Comparison of ENCODE assay signal across 18 cellular contexts in the genomic region with DNA sequence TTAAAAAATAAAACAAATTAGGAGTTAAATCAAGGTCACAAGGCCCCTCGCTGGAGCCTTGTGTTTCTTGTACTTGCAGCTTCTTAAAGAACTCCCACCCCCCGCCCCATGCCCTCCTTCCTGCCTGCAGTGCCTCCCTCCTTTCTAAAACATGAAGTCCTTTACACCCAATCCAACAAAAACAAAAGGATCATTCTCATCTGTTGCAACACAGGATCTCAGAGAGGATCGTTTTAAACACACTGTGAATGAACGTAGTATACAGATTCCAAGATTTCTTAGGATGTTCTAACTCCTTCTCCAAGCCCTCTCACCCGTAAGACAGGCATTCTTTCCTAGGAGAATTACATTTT. TPM values are rescaled to one million over a fixed set of nuclear protein-coding genes. Genes with fewer than 3 reads are reported as not detected.
DNase-seq lines count a peak whose midpoint lies in the region; ATAC-seq and TF ChIP-seq lines count a peak whose summit lies in the region.
"Had no signal": no experiment of that assay in that cellular context is flagged by ENCODE, and none has a peak within 500 bp of the region (broad histone marks: within the 10 kb centered on the region; RNA-seq: fewer than 3 reads in every experiment).

No MANE protein-coding gene starts in this region.

- peak overlapping the region; percentile 72 for H3K27ac ChIP-seq in left ventricle myocardium inferior (replicated peaks)
- H3K27ac ChIP-seq: colonic mucosa, neutrophil had no signal

- intact Hi-C loops in left ventricle myocardium inferior (cut with micrococcal nuclease) (no loop called here), Right ventricle myocardium superior (cut with DNase I) (loop anchor here (5.0 kb wide), 1 partner anchor 59 kb away; the partner anchor contains the start of gene ME2)
- intact Hi-C loops in activated CD4-positive, alpha-beta T cell treated with anti-CD3 and anti-CD28 coated beads for 36 hours (cut with DNase I, micrococcal nuclease), result no loop called here

- peaks cover 29% of the 10 kb centered on the region for H3K4me1 ChIP-seq in left ventricle myocardium inferior

- DNase-seq in left ventricle myocardium inferior (no peak), Right ventricle myocardium superior (no peak), epidermal melanocyte (ENCODE audit: insufficient read length, low spot score) (peak; percentile 41)
- no peak for DNase-seq in stimulated activated CD4-positive, alpha-beta T cell treated with anti-CD3 and anti-CD28 coated beads, Interleukin-4, amount 100 ng/mL, for 1 hour
- no peak for DNase-seq in activated CD4-positive, alpha-beta T cell treated with anti-CD3 and anti-CD28 coated beads for 36 hours
- DNase-seq: activated CD4-positive, alpha-beta T cell treated with anti-CD3 and anti-CD28 coated beads for 4 hours; colonic mucosa; COR-L47; mesendoderm; NCI-H2081 treated with DMSO at 0.1 percent for 48 hours; trophoblast cell had no signal

- peak overlapping the region; percentile 66 to 84 (median 71) for H3K27ac Mint-ChIP-seq in nephron
- no peak overlapping the region for H3K27ac Mint-ChIP-seq in activated CD4-positive, alpha-beta T cell treated with anti-CD3 and anti-CD28 coated beads for 36 hours
- H3K27ac Mint-ChIP-seq: activated naive CD8-positive, alpha-beta T cell had no signal

- H3K36me3 ChIP-seq in left ventricle myocardium inferior, result no peaks in the 10 kb centered on the region
- H3K36me3 ChIP-seq: colonic mucosa, neutrophil had no signal

- no peaks in the 10 kb centered on the region for H3K27me3 Mint-ChIP-seq in nephron (ENCODE audit: low read depth)
- peaks cover 21% of the 10 kb centered on the region for H3K27me3 Mint-ChIP-seq in activated CD4-positive, alpha-beta T cell treated with anti-CD3 and anti-CD28 coated beads for 36 hours

- no peaks in the 10 kb centered on the region for H3K9me3 ChIP-seq in left ventricle myocardium inferior (replicated peaks)
- H3K9me3 ChIP-seq: colonic mucosa, neutrophil had no signal

- no peaks in the 10 kb centered on the region for H3K27me3 ChIP-seq in left ventricle myocardium inferior (ENCODE audit: low read depth)
- H3K27me3 ChIP-seq: colonic mucosa, neutrophil had no signal

- TF ChIP-seq CTCF in left ventricle myocardium inferior (IDR thresholded peaks at IDR 0.05; ENCODE audit: borderline replicate concordance) (no peak), nephron (IDR thresholded peaks at IDR 0.05; ENCODE audit: unreplicated experiment in 3 of 3) (no peak)

- peaks cover 20% of the 10 kb centered on the region for H3K4me1 Mint-ChIP-seq in nephron
- no peaks in the 10 kb centered on the region for H3K4me1 Mint-ChIP-seq in activated CD4-positive, alpha-beta T cell treated with anti-CD3 and anti-CD28 coated beads for 36 hours

- no peaks in the 10 kb centered on the region for H3K36me3 Mint-ChIP-seq in nephron (ENCODE audit: low read depth)
- no peaks in the 10 kb centered on the region for H3K36me3 Mint-ChIP-seq in activated CD4-positive, alpha-beta T cell treated with anti-CD3 and anti-CD28 coated beads for 36 hours (ENCODE audit: low read depth)
- H3K36me3 Mint-ChIP-seq: activated naive CD8-positive, alpha-beta T cell had no signal

- H3K4me3 Mint-ChIP-seq in nephron, result peak overlapping the region in 1 of 3 experiments; percentile 4
- no peak overlapping the region for H3K4me3 Mint-ChIP-seq in activated CD4-positive, alpha-beta T cell treated with anti-CD3 and anti-CD28 coated beads for 36 hours
- H3K4me3 Mint-ChIP-seq: activated naive CD8-positive, alpha-beta T cell had no signal

- H3K9me3 Mint-ChIP-seq in nephron, result no peaks in the 10 kb centered on the region
- H3K9me3 Mint-ChIP-seq in activated CD4-positive, alpha-beta T cell treated with anti-CD3 and anti-CD28 coated beads for 36 hours (ENCODE audit: low read depth), result no peaks in the 10 kb centered on the region

- H3K4me3 ChIP-seq in left ventricle myocardium inferior, result no peak overlapping the region
- H3K4me3 ChIP-seq: colonic mucosa had no signal

- CTCF ChIA-PET in activated CD4-positive, alpha-beta T cell treated with anti-CD3 and anti-CD28 coated beads for 36 hours (lab: Charles Lee), result interaction anchor here (0.7 to 1.9 kb wide), 2 partner anchors 59 to 234 kb away, joined by 4 to 5 read pairs; no protein-coding TSS in a partner anchor

- ATAC-seq in Right ventricle myocardium superior (ENCODE audit: poor library complexity), result no peak
- no peak for ATAC-seq in HG03139 (IDR thresholded peaks at IDR 0.05; ENCODE audit: unreplicated experiment)
- no peak for ATAC-seq in activated CD4-positive, alpha-beta T cell treated with anti-CD3 and anti-CD28 coated beads for 36 hours
- no peak for ATAC-seq in GM21367 (IDR thresholded peaks at IDR 0.05; ENCODE audit: unreplicated experiment)
- ATAC-seq: esophagus mucosa had no signal

- POLR2A ChIA-PET in activated CD4-positive, alpha-beta T cell treated with anti-CD3 and anti-CD28 coated beads for 36 hours (lab: Charles Lee), result interaction anchor here (0.7 kb wide), 1 partner anchor 219 kb away, joined by 3 read pairs; no protein-coding TSS in a partner anchor

RNA-seq across cellular contexts. Expression of gene MRO, which starts 1.9 kb away (rescaled TPM):
- 3.8 TPM for total RNA-seq in left ventricle myocardium inferior
- total RNA-seq in Right ventricle myocardium superior, result 5.3 TPM
- not detected for total RNA-seq in activated CD4-positive, alpha-beta T cell treated with anti-CD3 and anti-CD28 coated beads for 36 hours
- total RNA-seq: esophagus mucosa; T-helper 2 cell treated with Interferon-gamma antibody and Interleukin-4, amounts not matched to agents 100 ng/mL and 5 ng/mL, for 36 hours had no signal
